1 cellular context compared by ENCODE assay signal in genomic region chr9:4850611-4851010, GRCh38.
TF ChIP-seq lines count a peak whose summit lies in the region.

No MANE protein-coding gene starts in this region.

TF ChIP-seq in HepG2, 621 proteins besides CTCF, POLR2A, EP300 and RAD21 (continued from another document):
- TF ChIP-seq HNF4A (CRISPR knock-in tag; IDR thresholded peaks at IDR 0.05), result no peak
- no peak for TF ChIP-seq HDAC6 (IDR thresholded peaks at IDR 0.05; ENCODE audit: low read depth, low read length)
- no peak for TF ChIP-seq HNF4G (IDR thresholded peaks at IDR 0.05; ENCODE audit: borderline replicate concordance, low read depth, low read length)
- no peak for TF ChIP-seq HNF4G (CRISPR knock-in tag; IDR thresholded peaks at IDR 0.05; ENCODE audit: borderline replicate concordance, low read depth)
- no peak for TF ChIP-seq SNAPC4 (CRISPR knock-in tag; IDR thresholded peaks at IDR 0.05)
- TF ChIP-seq E2F1 (CRISPR knock-in tag; IDR thresholded peaks at IDR 0.05), result no peak
- TF ChIP-seq LRRFIP1 (CRISPR knock-in tag; conservative IDR thresholded peaks at IDR 0.05), result no peak
- no peak for TF ChIP-seq NFYC (CRISPR knock-in tag; IDR thresholded peaks at IDR 0.05)
- no peak for TF ChIP-seq ZZZ3 (CRISPR knock-in tag; IDR thresholded peaks at IDR 0.05; ENCODE audit: borderline replicate concordance)
- TF ChIP-seq SRSF4 (IDR thresholded peaks at IDR 0.05; ENCODE audit: low read depth, low read length, poor library complexity, severe bottlenecking), result no peak
- TF ChIP-seq MEF2D (CRISPR knock-in tag; IDR thresholded peaks at IDR 0.05), result no peak
- TF ChIP-seq ZNF367 (CRISPR knock-in tag; IDR thresholded peaks at IDR 0.05; ENCODE audit: borderline replicate concordance), result no peak
- no peak for TF ChIP-seq MED1 (CRISPR knock-in tag; IDR thresholded peaks at IDR 0.05)
